24 cellular contexts compared by ENCODE assay signal in the genomic region with DNA sequence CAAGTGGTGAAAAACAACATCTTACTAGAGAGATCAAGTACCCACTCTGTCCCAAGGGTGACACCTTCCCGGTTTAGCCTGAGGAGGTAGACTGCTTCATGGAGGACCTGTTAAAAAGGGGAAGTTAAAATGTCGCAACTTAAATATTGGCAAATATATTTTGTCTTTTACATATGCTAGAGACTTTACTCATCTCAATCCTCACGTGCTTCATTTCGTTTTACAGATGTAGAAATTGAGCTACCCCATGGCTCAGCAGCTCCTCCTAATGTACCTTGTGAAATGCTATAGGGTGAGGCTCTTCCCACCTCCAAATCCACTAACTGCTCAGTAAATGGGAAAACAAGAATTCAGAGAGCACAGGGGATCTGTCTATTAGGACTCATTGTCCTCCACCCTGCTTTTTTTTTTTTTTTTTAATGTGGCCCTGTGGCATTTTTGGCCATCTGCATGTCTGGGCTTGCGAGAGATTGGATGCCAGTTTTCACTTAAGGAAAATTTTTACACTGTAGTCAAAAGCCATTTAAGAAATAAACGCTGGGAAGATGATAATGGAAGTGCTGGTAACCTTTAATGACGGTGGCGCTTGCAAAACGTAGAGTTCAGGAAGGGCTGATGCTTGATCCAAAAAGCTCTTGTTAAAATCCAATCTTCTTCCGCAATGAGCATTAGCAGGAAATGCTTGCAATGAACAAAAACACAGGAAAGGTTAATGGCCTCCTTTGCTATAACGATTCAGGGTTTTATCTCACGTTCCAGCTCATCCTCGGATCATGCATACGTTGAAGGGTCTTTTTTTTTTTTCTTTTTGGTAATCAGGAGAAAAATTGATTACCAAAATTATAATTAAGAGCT. TPM values are rescaled to one million over a fixed set of nuclear protein-coding genes. Genes with fewer than 3 reads are reported as not detected.
DNase-seq lines count a peak whose midpoint lies in the region; ATAC-seq, FAIRE-seq and TF ChIP-seq lines count a peak whose summit lies in the region.
"Had no signal": no experiment of that assay in that cellular context is flagged by ENCODE, and none has a peak within 500 bp of the region (broad histone marks: within the 10 kb centered on the region; RNA-seq: fewer than 3 reads in every experiment).

No MANE protein-coding gene starts in this region.

- H3K4me1 ChIP-seq in right atrium auricular region (no peaks in the 10 kb centered on the region), upper lobe of right lung (peaks cover 12% of the 10 kb centered on the region), GM23248 (ENCODE audit: insufficient read depth) (no peaks in the 10 kb centered on the region)
- H3K4me1 ChIP-seq: sigmoid colon had no signal

- whole genome bisulfite sequencing in GM23248 (ENCODE audit: low coverage in 1 of 2, low lambda C conversion rate in 2 of 2, missing lambda C conversion rate in 2 of 2), 2 experiments: 69 to 72% methylated on average over 14 of the region's 14 CpGs

- peak; percentile 34 for DNase-seq in right atrium auricular region (ENCODE audit: low spot score)
- no peak for DNase-seq in Right ventricle myocardium superior
- peak; percentile 85 for DNase-seq in NCI-H69 (lab: John Stamatoyannopoulos, UW)
- DNase-seq in bronchial epithelial cell (ENCODE audit: low read depth): peak; percentile 26
- DNase-seq in upper lobe of right lung: no peak
- no peak for DNase-seq in GM23248
- no peak for DNase-seq in mesenteric fat pad (ENCODE audit: low spot score)
- no peak for DNase-seq in stimulated activated CD4-positive, alpha-beta T cell treated with anti-CD3 and anti-CD28 coated beads, Interleukin-15, amount 100 ng/mL, for 24 hours
- DNase-seq: ACHN; activated CD4-positive, alpha-beta memory T cell treated with anti-CD3 and anti-CD28 coated beads for 36 hours; activated naive CD8-positive, alpha-beta T cell treated with anti-CD3 and anti-CD28 coated beads for 36 hours; activated T-cell treated with anti-CD3 and anti-CD28 coated beads, Interleukin-2, amount 50 U/mL, for 4 hours; brain microvascular endothelial cell; CD8-positive, alpha-beta T cell; GOT3; hippocampal formation; midbrain; NCI-H2081 treated with DMSO at 0.1 percent for 48 hours; nucleus accumbens; stimulated activated CD4-positive, alpha-beta T cell treated with anti-CD3 and anti-CD28 coated beads, Interleukin-2, amount 100 ng/mL, for 48 hours had no signal

- no peaks in the 10 kb centered on the region for H3K79me2 ChIP-seq in GM23248 (ENCODE audit: insufficient read depth)

- intact Hi-C loops in Right ventricle myocardium superior (cut with DNase I): no loop called here
- intact Hi-C loops in upper lobe of right lung (cut with DNase I): no loop called here

- no peaks in the 10 kb centered on the region for H3K9me3 ChIP-seq in right atrium auricular region
- no peaks in the 10 kb centered on the region for H3K9me3 ChIP-seq in upper lobe of right lung
- H3K9me3 ChIP-seq in GM23248 (ENCODE audit: low read depth): no peaks in the 10 kb centered on the region
- H3K9me3 ChIP-seq: sigmoid colon had no signal

- TF ChIP-seq CTCF in right atrium auricular region (IDR thresholded peaks at IDR 0.05) (no peak), bronchial epithelial cell (IDR thresholded peaks at IDR 0.05; ENCODE audit: insufficient read depth, low read length, severe bottlenecking) (no peak), upper lobe of right lung (IDR thresholded peaks at IDR 0.05) (no peak)

- no peak overlapping the region for H3K27ac ChIP-seq in right atrium auricular region
- no peak overlapping the region for H3K27ac ChIP-seq in upper lobe of right lung
- no peak overlapping the region for H3K27ac ChIP-seq in GM23248
- H3K27ac ChIP-seq: brain microvascular endothelial cell, sigmoid colon, SK-N-MC had no signal

- no peaks in the 10 kb centered on the region for H3K9me2 ChIP-seq in GM23248 (ENCODE audit: insufficient read depth)

- H3K27me3 ChIP-seq in right atrium auricular region (no peaks in the 10 kb centered on the region), bronchial epithelial cell (ENCODE audit: control insufficient read depth, insufficient read depth, low read length) (peaks cover 1% of the 10 kb centered on the region), upper lobe of right lung (no peaks in the 10 kb centered on the region), GM23248 (replicated peaks; ENCODE audit: insufficient read depth) (peaks cover 9% of the 10 kb centered on the region)
- H3K27me3 ChIP-seq: brain microvascular endothelial cell, sigmoid colon had no signal

- H3F3A ChIP-seq in GM23248 (ENCODE audit: insufficient read depth): no peaks in the 10 kb centered on the region

- no peak overlapping the region for H2AFZ ChIP-seq in GM23248

- H4K20me1 ChIP-seq in GM23248 (ENCODE audit: insufficient read depth): no peaks in the 10 kb centered on the region

- in situ Hi-C loops in GM23248 (cut with MboI): no loop called here

- no peaks in the 10 kb centered on the region for H3K36me3 ChIP-seq in right atrium auricular region
- no peaks in the 10 kb centered on the region for H3K36me3 ChIP-seq in bronchial epithelial cell (ENCODE audit: control insufficient read depth, insufficient read depth, low read length)
- no peaks in the 10 kb centered on the region for H3K36me3 ChIP-seq in upper lobe of right lung
- no peaks in the 10 kb centered on the region for H3K36me3 ChIP-seq in GM23248 (ENCODE audit: low read depth)
- H3K36me3 ChIP-seq: brain microvascular endothelial cell, sigmoid colon had no signal

- FAIRE-seq in bronchial epithelial cell (lab: Jason Lieb, UNC): no peak
- FAIRE-seq: G401.6, GM12892 had no signal

- H3K4me3 ChIP-seq in right atrium auricular region: no peak overlapping the region
- H3K4me3 ChIP-seq in bronchial epithelial cell (ENCODE audit: low read depth, low read length): no peak overlapping the region
- no peak overlapping the region for H3K4me3 ChIP-seq in upper lobe of right lung
- H3K4me3 ChIP-seq in GM23248: no peak overlapping the region
- H3K4me3 ChIP-seq: sigmoid colon, SK-N-MC had no signal

- ATAC-seq in Right ventricle myocardium superior (ENCODE audit: poor library complexity): no peak
- ATAC-seq in upper lobe of right lung: peak; percentile 31
- ATAC-seq: activated T-cell treated with anti-CD3 and anti-CD28 coated beads, Interleukin-2, amount 50 U/mL, for 4 hours; CD8-positive, alpha-beta T cell had no signal

- H3K4me2 ChIP-seq in GM23248 (ENCODE audit: unreplicated experiment): no peak overlapping the region

- H3K9ac ChIP-seq in GM23248: no peak overlapping the region

RNA-seq across cellular contexts. Expression of a gene that starts 39.8 kb away (rescaled TPM):
- total RNA-seq in right atrium auricular region: 10 to 100 TPM; 10.7 to 30.5 TPM
- total RNA-seq in Right ventricle myocardium superior: 175 TPM
- total RNA-seq in bronchial epithelial cell: 20.0 and 152 TPM in 2 replicates
- total RNA-seq in upper lobe of right lung: 86.2 TPM
- total RNA-seq in GM23248 (2014; rRNA removed; shearing (Covaris generic)): 20.7 and 32.2 TPM in 2 replicates
- polyA plus RNA-seq in GM23248 (2016; fragmentation: Nextera tagmentation; extraction: Ambion mirVana): 392 and 405 TPM in 2 replicates
- 89.4 TPM for total RNA-seq in mesenteric fat pad

RNA-seq across cellular contexts. Expression of a gene that starts 51.3 kb away (rescaled TPM):
- 10 to 100 TPM; 22.0 to 37.0 TPM for total RNA-seq in right atrium auricular region
- 49.3 TPM for total RNA-seq in Right ventricle myocardium superior
- total RNA-seq in bronchial epithelial cell: 2.4 and 2.6 TPM in 2 replicates
- total RNA-seq in upper lobe of right lung: 9.7 TPM
- total RNA-seq in GM23248 (2014; rRNA removed; shearing (Covaris generic)): 1.4 and 2.8 TPM in 2 replicates
- polyA plus RNA-seq in GM23248 (2016; fragmentation: Nextera tagmentation; extraction: Ambion mirVana): 1.8 and 2.2 TPM in 2 replicates
- total RNA-seq in mesenteric fat pad: 10.4 TPM

Comparison
In these comparisons a context has a peak if more than half of its experiments do, and no peak if none do; other contexts are left out.
1. DNase-seq: peak in right atrium auricular region (single experiment), NCI-H69 (single experiment) and bronchial epithelial cell (single experiment); none in Right ventricle myocardium superior (single experiment), upper lobe of right lung (single experiment), GM23248 (single experiment), mesenteric fat pad (single experiment) and stimulated activated CD4-positive, alpha-beta T cell treated with anti-CD3 and anti-CD28 coated beads, Interleukin-15, amount 100 ng/mL, for 24 hours (single experiment).